In the genomic region with DNA sequence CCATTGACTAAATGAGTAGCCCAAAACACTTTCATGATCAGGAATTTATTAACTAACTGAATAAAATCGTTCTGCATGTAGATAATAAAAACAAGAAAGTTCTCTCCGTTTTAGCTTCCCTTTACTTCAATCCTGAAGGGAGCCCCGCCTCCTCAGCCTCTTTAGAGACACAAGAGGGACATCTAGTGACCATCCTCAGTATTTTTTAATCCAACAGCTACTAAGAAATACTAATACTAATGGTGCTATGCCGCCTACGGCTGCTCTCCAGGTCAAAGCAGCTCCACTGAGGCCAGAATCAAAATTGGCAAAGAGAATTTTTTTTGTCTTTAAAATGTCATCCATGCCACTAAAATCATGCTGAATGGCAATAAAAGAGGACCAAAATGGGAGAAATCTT, we compare ENCODE assay signal across 8 cellular contexts. TPM values are rescaled to one million over a fixed set of nuclear protein-coding genes. Genes with fewer than 3 reads are reported as not detected.
DNase-seq lines count a peak whose midpoint lies in the region; ATAC-seq and TF ChIP-seq lines count a peak whose summit lies in the region.

No MANE protein-coding gene starts in this region.

- H3K36me3 ChIP-seq in left lung (no peaks in the 10 kb centered on the region), vagina (no peaks in the 10 kb centered on the region)

- peak in 1 of 2 donors; percentile 19 for TF ChIP-seq CTCF in left lung (IDR thresholded peaks at IDR 0.05)
- peak; percentile 15 to 54 (median 48) for TF ChIP-seq CTCF in vagina (IDR thresholded peaks at IDR 0.05)

- H3K9me3 ChIP-seq in left lung (no peaks in the 10 kb centered on the region), vagina (no peaks in the 10 kb centered on the region)

- H3K27ac ChIP-seq in left lung (no peak overlapping the region), vagina (no peak overlapping the region)

- peak; percentile 30 for DNase-seq in Caki2 (ENCODE audit: low read depth)
- peak; percentile 76 for DNase-seq in NCI-H748 (lab: John Stamatoyannopoulos, UW; ENCODE audit: unreplicated experiment)
- peak; percentile 26 to 59 for DNase-seq in T47D (ENCODE audit: low read depth in 1 of 2, low spot score in 1 of 2)
- no peak for DNase-seq in left lung
- DNase-seq in vagina (ENCODE audit: extremely low spot score in 2 of 2) = no peak

- in situ Hi-C loops in Caki2 (cut with HindIII; ENCODE audit: low pct_unique_long_range_greater_than_20kb, low sequenced_read_pairs) (no loop called here), T47D (cut with HindIII; ENCODE audit: low pct_unique_long_range_greater_than_20kb, low sequenced_read_pairs) (no loop called here)

- no peak overlapping the region for H3K4me3 ChIP-seq in left lung
- H3K4me3 ChIP-seq in vagina = no peak overlapping the region

- ATAC-seq in GM18861 (IDR thresholded peaks at IDR 0.05; ENCODE audit: unreplicated experiment) (peak; percentile 88), HG03378 (IDR thresholded peaks at IDR 0.05; ENCODE audit: unreplicated experiment) (peak; percentile 92), left lung (peak; percentile 76), HG03439 (IDR thresholded peaks at IDR 0.05; ENCODE audit: unreplicated experiment) (no peak)

- H3K4me1 ChIP-seq in left lung = peaks cover 0 to 7% of the 10 kb centered on the region in 2 donors
- H3K4me1 ChIP-seq in vagina = peaks cover 7% of the 10 kb centered on the region

- H3K27me3 ChIP-seq in left lung (peaks cover 40 to 52% of the 10 kb centered on the region in 2 donors), vagina (no peaks in the 10 kb centered on the region)

- no peak for TF ChIP-seq POLR2A in vagina (IDR thresholded peaks at IDR 0.05)

- intact Hi-C loops in left lung (cut with DNase I) (no loop called here), vagina (cut with DNase I) (no loop called here)

RNA-seq across cellular contexts. Expression of gene PCDH19, which starts 3.2 kb away (rescaled TPM):
- not detected in 2 replicates for total RNA-seq in Caki2 (2014; rRNA removed; shearing (Covaris generic); ENCODE audit: low replicate concordance)
- total RNA-seq in left lung (under 1 TPM; 0.24 to 0.52 TPM), vagina (3.4 TPM)

Comparison
In these comparisons a context has a peak if more than half of its experiments do, and no peak if none do; other contexts are left out.
1. DNase-seq: peak in Caki2 (single experiment), NCI-H748 (single experiment) and T47D (2 of 2); none in left lung (0 of 2) and vagina (0 of 2).